8 cellular contexts compared by ENCODE assay signal in genomic region chr17:81508639-81509047, GRCh38. TPM values are rescaled to one million over a fixed set of nuclear protein-coding genes. Genes with fewer than 3 reads are reported as not detected.
DNase-seq lines count a peak whose midpoint lies in the region; ATAC-seq and TF ChIP-seq lines count a peak whose summit lies in the region.

No MANE protein-coding gene starts in this region.

- H3K27ac Mint-ChIP-seq in activated CD4-positive, alpha-beta T cell treated with anti-CD3 and anti-CD28 coated beads for 36 hours = peak overlapping the region; percentile 86
- peak overlapping the region; percentile 96 for H3K27ac Mint-ChIP-seq in activated CD8-positive, alpha-beta T cell treated with anti-CD3 and anti-CD28 coated beads, Interleukin-2, amount 10 ng/mL, durations not matched to agents 7 days and 5 days

- no peak overlapping the region for H2AFZ ChIP-seq in smooth muscle cell (ENCODE audit: low read depth)

- CTCF ChIA-PET in activated CD4-positive, alpha-beta T cell treated with anti-CD3 and anti-CD28 coated beads for 36 hours (lab: Charles Lee) = interaction anchor here (0.6 to 1.4 kb wide), 4 partner anchors 10 to 215 kb away, joined by 3 read pairs; no protein-coding TSS in a partner anchor
- CTCF ChIA-PET in activated CD8-positive, alpha-beta T cell treated with anti-CD3 and anti-CD28 coated beads, Interleukin-2, amount 10 ng/mL, durations not matched to agents 7 days and 5 days (lab: Charles Lee) = interaction anchor here (0.8 to 2.1 kb wide), 5 partner anchors 24 to 256 kb away, joined by 3 to 7 read pairs (median 3); partner anchors contain the start of genes FAAP100 and SLC38A10

- DNase-seq in activated CD4-positive, alpha-beta T cell treated with anti-CD3 and anti-CD28 coated beads for 36 hours = no peak
- no peak for DNase-seq in activated CD4-positive, alpha-beta T cell treated with anti-CD3 and anti-CD28 coated beads for 4 hours
- DNase-seq in activated CD8-positive, alpha-beta T cell treated with anti-CD3 and anti-CD28 coated beads, Interleukin-2, amount 10 ng/mL, durations not matched to agents 7 days and 5 days = no peak
- DNase-seq in heart left ventricle (peak in 1 of 5 donors; percentile 33), smooth muscle cell (lab: John Stamatoyannopoulos, UW; ENCODE audit: unreplicated experiment) (no peak), COR-L47 (lab: John Stamatoyannopoulos, UW) (no peak), occipital lobe (lab: John Stamatoyannopoulos, UW) (no peak), NCI-H2227 treated with DMSO at 0.1 percent for 48 hours (lab: John Stamatoyannopoulos, UW) (no peak)

- no peaks in the 10 kb centered on the region for H3K9me3 Mint-ChIP-seq in activated CD4-positive, alpha-beta T cell treated with anti-CD3 and anti-CD28 coated beads for 36 hours (ENCODE audit: low read depth)
- no peaks in the 10 kb centered on the region for H3K9me3 Mint-ChIP-seq in activated CD8-positive, alpha-beta T cell treated with anti-CD3 and anti-CD28 coated beads, Interleukin-2, amount 10 ng/mL, durations not matched to agents 7 days and 5 days (ENCODE audit: insufficient read depth)

- POLR2A ChIA-PET in activated CD4-positive, alpha-beta T cell treated with anti-CD3 and anti-CD28 coated beads for 36 hours (lab: Charles Lee) = interaction anchor here (0.6 to 1.0 kb wide), 4 partner anchors 8 to 1661 kb away, joined by 3 to 5 read pairs (median 3); no protein-coding TSS in a partner anchor
- POLR2A ChIA-PET in activated CD8-positive, alpha-beta T cell treated with anti-CD3 and anti-CD28 coated beads, Interleukin-2, amount 10 ng/mL, durations not matched to agents 7 days and 5 days (lab: Charles Lee) = interaction anchor here (0.6 to 3.3 kb wide), 8 partner anchors 8 to 500 kb away, joined by 3 to 18 read pairs (median 4); partner anchors contain the start of gene SLC38A10

- H3K9me3 ChIP-seq in heart left ventricle (peaks cover 0 to 4% (median 0%) of the 10 kb centered on the region in 12 donors), smooth muscle cell (replicated peaks; ENCODE audit: low read depth) (no peaks in the 10 kb centered on the region)

- peak overlapping the region; percentile 95 for H3K4me2 ChIP-seq in smooth muscle cell

- H4K20me1 ChIP-seq in smooth muscle cell (ENCODE audit: low read depth) = peaks cover 60% of the 10 kb centered on the region

- H3K36me3 ChIP-seq in heart left ventricle (peaks cover 18 to 44% (median 37%) of the 10 kb centered on the region in 9 donors), smooth muscle cell (ENCODE audit: low read depth) (peaks cover 3% of the 10 kb centered on the region)

- H3K4me3 ChIP-seq in heart left ventricle = peak overlapping the region in 9 of 12 donors; percentile 81 to 99 (median 94)
- peak overlapping the region; percentile 96 for H3K4me3 ChIP-seq in smooth muscle cell

- H3F3A ChIP-seq in smooth muscle cell (ENCODE audit: low read depth) = peaks cover 43% of the 10 kb centered on the region

- H3K79me2 ChIP-seq in smooth muscle cell (ENCODE audit: low read depth) = peaks cover 38% of the 10 kb centered on the region

- H3K4me3 Mint-ChIP-seq in activated CD4-positive, alpha-beta T cell treated with anti-CD3 and anti-CD28 coated beads for 36 hours = peak overlapping the region; percentile 97
- H3K4me3 Mint-ChIP-seq in activated CD8-positive, alpha-beta T cell treated with anti-CD3 and anti-CD28 coated beads, Interleukin-2, amount 10 ng/mL, durations not matched to agents 7 days and 5 days = peak overlapping the region; percentile 95

- peak overlapping the region in 9 of 12 donors; percentile 11 to 100 (median 99) for H3K27ac ChIP-seq in heart left ventricle
- peak overlapping the region; percentile 65 for H3K27ac ChIP-seq in smooth muscle cell (ENCODE audit: low read depth)

- intact Hi-C loops in activated CD4-positive, alpha-beta T cell treated with anti-CD3 and anti-CD28 coated beads for 36 hours (cut with DNase I, micrococcal nuclease) = loop anchor here in 1 of 2 experiments (2.0 kb wide), 2 partner anchors 24 to 114 kb away; partner anchors contain the start of gene BAHCC1
- intact Hi-C loops in heart left ventricle (cut with DNase I) = loop anchor here in 1 of 10 donors (1.0 kb wide), 1 partner anchor 20 kb away; no protein-coding TSS in a partner anchor

- H3K4me1 ChIP-seq in heart left ventricle (peaks cover 0 to 30% (median 13%) of the 10 kb centered on the region in 12 donors), smooth muscle cell (ENCODE audit: low read depth) (peaks cover 10% of the 10 kb centered on the region)

- ATAC-seq in activated CD4-positive, alpha-beta T cell treated with anti-CD3 and anti-CD28 coated beads for 36 hours = no peak
- ATAC-seq in activated CD8-positive, alpha-beta T cell treated with anti-CD3 and anti-CD28 coated beads, Interleukin-2, amount 10 ng/mL, durations not matched to agents 7 days and 5 days = no peak
- ATAC-seq in heart left ventricle = peak in 2 of 4 donors; percentile 2 to 5

- WGBS in heart left ventricle, 4 donors = 40 to 59% (median 50%) methylated on average over 8 of the region's 8 CpGs
- WGBS in smooth muscle cell (ENCODE audit: low lambda C conversion rate) = 61% methylated on average over 8 of the region's 8 CpGs

- H3K36me3 Mint-ChIP-seq in activated CD4-positive, alpha-beta T cell treated with anti-CD3 and anti-CD28 coated beads for 36 hours (ENCODE audit: low read depth) = peaks cover 44% of the 10 kb centered on the region
- H3K36me3 Mint-ChIP-seq in activated CD8-positive, alpha-beta T cell treated with anti-CD3 and anti-CD28 coated beads, Interleukin-2, amount 10 ng/mL, durations not matched to agents 7 days and 5 days (ENCODE audit: low read depth) = peaks cover 43% of the 10 kb centered on the region

- TF ChIP-seq POLR2A in heart left ventricle (IDR thresholded peaks at IDR 0.05) = no peak

- no peak for TF ChIP-seq CTCF in heart left ventricle (IDR thresholded peaks at IDR 0.05)
- no peak for TF ChIP-seq CTCF in smooth muscle cell (IDR thresholded peaks at IDR 0.05; ENCODE audit: borderline replicate concordance, insufficient read depth, poor library complexity, severe bottlenecking)

- H3K4me1 Mint-ChIP-seq in activated CD4-positive, alpha-beta T cell treated with anti-CD3 and anti-CD28 coated beads for 36 hours = peaks cover 12% of the 10 kb centered on the region
- H3K4me1 Mint-ChIP-seq in activated CD8-positive, alpha-beta T cell treated with anti-CD3 and anti-CD28 coated beads, Interleukin-2, amount 10 ng/mL, durations not matched to agents 7 days and 5 days (ENCODE audit: low read depth) = peaks cover 18% of the 10 kb centered on the region

- H3K27me3 Mint-ChIP-seq in activated CD4-positive, alpha-beta T cell treated with anti-CD3 and anti-CD28 coated beads for 36 hours = no peaks in the 10 kb centered on the region
- H3K27me3 Mint-ChIP-seq in activated CD8-positive, alpha-beta T cell treated with anti-CD3 and anti-CD28 coated beads, Interleukin-2, amount 10 ng/mL, durations not matched to agents 7 days and 5 days (ENCODE audit: low read depth) = peaks cover 4% of the 10 kb centered on the region

- H3K27me3 ChIP-seq in heart left ventricle (no peaks in the 10 kb centered on the region), smooth muscle cell (ENCODE audit: low read depth) (no peaks in the 10 kb centered on the region)

- H3K9ac ChIP-seq in smooth muscle cell (ENCODE audit: low read depth) = no peak overlapping the region

RNA-seq across cellular contexts. Expression of gene ACTG1, which starts 4.0 kb away (rescaled TPM):
- 1,000 to 10,000 TPM; 4,119 to 5,987 TPM for total RNA-seq in activated CD4-positive, alpha-beta T cell treated with anti-CD3 and anti-CD28 coated beads for 36 hours
- total RNA-seq in activated CD8-positive, alpha-beta T cell treated with anti-CD3 and anti-CD28 coated beads, Interleukin-2, amount 10 ng/mL, durations not matched to agents 7 days and 5 days = 1,000 to 10,000 TPM; 5,147 to 5,318 TPM
- total RNA-seq in heart left ventricle (1,000 to 10,000 TPM in 2 of 9 donors, 100 to 1,000 TPM in 7; 335 to 1,653 (median 423) TPM), smooth muscle cell (6,157 and 6,793 TPM in 2 replicates), occipital lobe (3,469 TPM)
- polyA plus RNA-seq in heart left ventricle (1,000 to 10,000 TPM in 1 of 2 donors, 100 to 1,000 TPM in 1; 149 to 1,468 TPM), smooth muscle cell (5,089 and 5,332 TPM in 2 replicates)

RNA-seq across cellular contexts. Expression of gene FSCN2, which starts 19.5 kb away (rescaled TPM):
- total RNA-seq in activated CD4-positive, alpha-beta T cell treated with anti-CD3 and anti-CD28 coated beads for 36 hours = under 1 TPM; 0.23 to 0.58 TPM
- total RNA-seq in activated CD8-positive, alpha-beta T cell treated with anti-CD3 and anti-CD28 coated beads, Interleukin-2, amount 10 ng/mL, durations not matched to agents 7 days and 5 days = under 1 TPM; 0.52 to 0.74 TPM
- under 1 TPM in 6 of 9 donors, not detected in 3; 0.22 to 0.72 (median 0.45) TPM for total RNA-seq in heart left ventricle
- polyA plus RNA-seq in heart left ventricle = under 1 TPM; 0.28 to 0.42 TPM
- 0.63 and 2.2 TPM in 2 replicates for total RNA-seq in smooth muscle cell
- 0.56 and 0.72 TPM in 2 replicates for polyA plus RNA-seq in smooth muscle cell
- 5.6 TPM for total RNA-seq in occipital lobe

RNA-seq across cellular contexts. Expression of gene FAAP100, which starts 43.5 kb away (rescaled TPM):
- 10 to 100 TPM; 30.4 to 39.3 TPM for total RNA-seq in activated CD4-positive, alpha-beta T cell treated with anti-CD3 and anti-CD28 coated beads for 36 hours
- total RNA-seq in activated CD8-positive, alpha-beta T cell treated with anti-CD3 and anti-CD28 coated beads, Interleukin-2, amount 10 ng/mL, durations not matched to agents 7 days and 5 days = 10 to 100 TPM; 39.2 to 43.6 TPM
- total RNA-seq in heart left ventricle (10 to 100 TPM; 10.1 to 21.6 (median 13.5) TPM), smooth muscle cell (17.9 and 19.4 TPM in 2 replicates), occipital lobe (24.2 TPM)
- polyA plus RNA-seq in heart left ventricle (10 to 100 TPM; 17.0 to 18.7 TPM), smooth muscle cell (25.4 and 28.5 TPM in 2 replicates)
